Comparison of ENCODE assay signal across 1 cellular context in the genomic region with DNA sequence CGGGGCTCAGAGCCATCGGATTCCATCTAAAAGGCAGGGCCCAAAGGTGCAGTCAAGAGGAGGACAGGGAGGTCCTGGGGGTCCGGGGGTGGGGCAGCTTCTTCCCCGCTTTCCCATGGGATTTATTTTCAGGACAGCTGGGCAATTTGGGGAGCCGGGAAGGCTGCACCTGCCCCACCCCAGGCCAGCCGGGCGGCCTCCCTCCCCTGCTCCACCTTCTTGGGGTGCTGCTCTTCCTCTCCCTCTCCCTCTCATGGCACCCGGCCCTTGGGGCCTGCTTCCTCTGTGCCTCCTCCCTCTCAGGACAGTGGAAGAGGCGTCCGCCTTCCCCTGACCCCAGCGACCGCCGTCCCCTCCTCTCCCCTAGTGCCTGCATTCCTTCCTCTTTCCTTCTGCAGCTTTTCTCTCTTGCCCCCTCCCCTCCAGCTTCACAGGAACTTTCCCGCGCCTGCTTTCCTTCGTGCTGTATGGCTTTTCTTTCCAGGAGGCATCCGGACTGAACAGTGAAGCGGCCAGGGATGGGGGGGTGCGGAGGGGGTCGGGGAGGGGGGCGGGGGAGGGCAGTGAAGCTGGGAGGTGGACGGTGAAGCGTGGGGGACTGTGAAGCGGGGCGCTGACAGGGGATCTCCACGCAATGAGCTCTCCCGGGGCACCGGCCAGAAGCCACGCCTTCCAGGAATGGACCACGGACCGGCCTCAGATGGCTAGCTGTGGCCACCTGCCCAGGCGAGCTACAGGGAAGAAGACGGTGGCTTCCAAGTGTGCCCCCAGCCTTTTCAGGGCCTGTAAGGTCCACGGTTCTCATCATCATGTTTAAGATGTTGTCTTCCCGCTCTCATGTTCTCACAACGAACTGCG.
TF ChIP-seq lines count a peak whose summit lies in the region.

No MANE protein-coding gene starts in this region.

TF ChIP-seq in HepG2, 621 proteins besides CTCF, POLR2A, EP300 and RAD21:
- TF ChIP-seq, protein P1, sequence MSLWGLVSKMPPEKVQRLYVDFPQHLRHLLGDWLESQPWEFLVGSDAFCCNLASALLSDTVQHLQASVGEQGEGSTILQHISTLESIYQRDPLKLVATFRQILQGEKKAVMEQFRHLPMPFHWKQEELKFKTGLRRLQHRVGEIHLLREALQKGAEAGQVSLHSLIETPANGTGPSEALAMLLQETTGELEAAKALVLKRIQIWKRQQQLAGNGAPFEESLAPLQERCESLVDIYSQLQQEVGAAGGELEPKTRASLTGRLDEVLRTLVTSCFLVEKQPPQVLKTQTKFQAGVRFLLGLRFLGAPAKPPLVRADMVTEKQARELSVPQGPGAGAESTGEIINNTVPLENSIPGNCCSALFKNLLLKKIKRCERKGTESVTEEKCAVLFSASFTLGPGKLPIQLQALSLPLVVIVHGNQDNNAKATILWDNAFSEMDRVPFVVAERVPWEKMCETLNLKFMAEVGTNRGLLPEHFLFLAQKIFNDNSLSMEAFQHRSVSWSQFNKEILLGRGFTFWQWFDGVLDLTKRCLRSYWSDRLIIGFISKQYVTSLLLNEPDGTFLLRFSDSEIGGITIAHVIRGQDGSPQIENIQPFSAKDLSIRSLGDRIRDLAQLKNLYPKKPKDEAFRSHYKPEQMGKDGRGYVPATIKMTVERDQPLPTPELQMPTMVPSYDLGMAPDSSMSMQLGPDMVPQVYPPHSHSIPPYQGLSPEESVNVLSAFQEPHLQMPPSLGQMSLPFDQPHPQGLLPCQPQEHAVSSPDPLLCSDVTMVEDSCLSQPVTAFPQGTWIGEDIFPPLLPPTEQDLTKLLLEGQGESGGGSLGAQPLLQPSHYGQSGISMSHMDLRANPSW (CRISPR knock-in tag; IDR thresholded peaks at IDR 0.05; ENCODE audit: borderline replicate concordance): no peak
- TF ChIP-seq KLF6 (CRISPR knock-in tag; IDR thresholded peaks at IDR 0.05) (no peak), SMAD3 (CRISPR knock-in tag; IDR thresholded peaks at IDR 0.05) (no peak), ZNF841 (CRISPR knock-in tag; IDR thresholded peaks at IDR 0.05; ENCODE audit: borderline replicate concordance) (no peak), RFX1 (IDR thresholded peaks at IDR 0.05) (no peak), KDM2A (CRISPR knock-in tag; IDR thresholded peaks at IDR 0.05; ENCODE audit: borderline replicate concordance, low read depth) (no peak), WIZ (CRISPR knock-in tag; IDR thresholded peaks at IDR 0.05) (no peak), ZC3H4 (CRISPR knock-in tag; IDR thresholded peaks at IDR 0.05; ENCODE audit: borderline replicate concordance) (no peak), NPAS2 (CRISPR knock-in tag; IDR thresholded peaks at IDR 0.05; ENCODE audit: borderline replicate concordance) (no peak), ZNF234 (CRISPR knock-in tag; conservative IDR thresholded peaks at IDR 0.05) (no peak), ZSCAN5A (CRISPR knock-in tag; IDR thresholded peaks at IDR 0.05; ENCODE audit: borderline replicate concordance) (no peak), MAFK (conservative IDR thresholded peaks at IDR 0.05 in 1 of 2, IDR thresholded peaks at IDR 0.05 in 1 of 2; ENCODE audit: low read length in 2 of 2) (no peak)
- TF ChIP-seq, protein P2, sequence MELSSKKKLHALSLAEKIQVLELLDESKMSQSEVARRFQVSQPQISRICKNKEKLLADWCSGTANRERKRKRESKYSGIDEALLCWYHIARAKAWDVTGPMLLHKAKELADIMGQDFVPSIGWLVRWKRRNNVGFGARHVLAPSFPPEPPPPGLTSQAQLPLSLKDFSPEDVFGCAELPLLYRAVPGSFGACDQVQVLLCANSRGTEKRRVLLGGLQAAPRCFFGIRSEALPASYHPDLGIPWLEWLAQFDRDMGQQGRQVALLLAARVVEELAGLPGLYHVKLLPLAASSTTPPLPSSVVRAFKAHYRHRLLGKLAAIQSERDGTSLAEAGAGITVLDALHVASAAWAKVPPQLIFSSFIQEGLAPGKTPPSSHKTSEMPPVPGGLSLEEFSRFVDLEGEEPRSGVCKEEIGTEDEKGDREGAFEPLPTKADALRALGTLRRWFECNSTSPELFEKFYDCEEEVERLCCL (CRISPR knock-in tag; IDR thresholded peaks at IDR 0.05; ENCODE audit: borderline replicate concordance): no peak
